Comparison of ENCODE assay signal across 8 cellular contexts in genomic region chr12:89469361-89469760, GRCh38. TPM values are rescaled to one million over a fixed set of nuclear protein-coding genes. Genes with fewer than 3 reads are reported as not detected.
DNase-seq lines count a peak whose midpoint lies in the region; ATAC-seq and TF ChIP-seq lines count a peak whose summit lies in the region.

No MANE protein-coding gene starts in this region.

- DNase-seq in astrocyte of the spinal cord (ENCODE audit: low read depth, low spot score) = peak; percentile 73
- DNase-seq in iPS-NIHi11 (ENCODE audit: low spot score) = no peak
- DNase-seq in hippocampal formation (lab: John Stamatoyannopoulos, UW) = no peak
- no peak for DNase-seq in NCI-H1930 (lab: John Stamatoyannopoulos, UW)
- no peak for DNase-seq in glutamatergic neuron

- H3K9me3 Mint-ChIP-seq in glutamatergic neuron (ENCODE audit: unreplicated experiment) = no peaks in the 10 kb centered on the region

- H3K9ac ChIP-seq in BLaER1 treated with 17β-estradiol and CSF1 and Interleukin-3, amounts not matched to agents 10 nM and 100 nM = peak overlapping the region in 4 of 11 experiments; percentile 11 to 60 (median 44); a peak in 4 of 22 replicates

- no peak overlapping the region for H3K27ac Mint-ChIP-seq in glutamatergic neuron (ENCODE audit: unreplicated experiment)

- H3K9me3 ChIP-seq in BLaER1 treated with 17β-estradiol and CSF1 and Interleukin-3, amounts not matched to agents 10 nM and 100 nM (replicated peaks in 1 of 11) = no peaks in the 10 kb centered on the region

- H3K4me1 ChIP-seq in BLaER1 treated with 17β-estradiol and CSF1 and Interleukin-3, amounts not matched to agents 10 nM and 100 nM = peaks cover 19 to 24% (median 21%) of the 10 kb centered on the region in 10 experiments

- no peak overlapping the region for H3K4me3 Mint-ChIP-seq in glutamatergic neuron (ENCODE audit: unreplicated experiment)

- H3K27ac ChIP-seq in BLaER1 treated with 17β-estradiol and CSF1 and Interleukin-3, amounts not matched to agents 10 nM and 100 nM = peak overlapping the region in 7 of 11 experiments; percentile 1 to 69 (median 46); a peak in 9 of 22 replicates

- TF ChIP-seq CTCF in astrocyte of the spinal cord (IDR thresholded peaks at IDR 0.05; ENCODE audit: low read depth, low read length) (no peak), glutamatergic neuron (IDR thresholded peaks at IDR 0.05; ENCODE audit: partially characterized antibody, unreplicated experiment) (no peak)

- no peaks in the 10 kb centered on the region for H3K4me1 Mint-ChIP-seq in glutamatergic neuron (ENCODE audit: low read depth, unreplicated experiment)

- peak overlapping the region; percentile 54 to 78 (median 72) for H3K4me2 ChIP-seq in BLaER1 treated with 17β-estradiol and CSF1 and Interleukin-3, amounts not matched to agents 10 nM and 100 nM

- no peaks in the 10 kb centered on the region for H3K27me3 ChIP-seq in BLaER1 treated with 17β-estradiol and CSF1 and Interleukin-3, amounts not matched to agents 10 nM and 100 nM

- no peaks in the 10 kb centered on the region for H4K20me1 ChIP-seq in BLaER1 treated with 17β-estradiol and CSF1 and Interleukin-3, amounts not matched to agents 10 nM and 100 nM

- H3K36me3 Mint-ChIP-seq in glutamatergic neuron (ENCODE audit: unreplicated experiment) = no peaks in the 10 kb centered on the region

- H3K27me3 Mint-ChIP-seq in glutamatergic neuron (ENCODE audit: unreplicated experiment) = no peaks in the 10 kb centered on the region

- H3K4me3 ChIP-seq in BLaER1 treated with 17β-estradiol and CSF1 and Interleukin-3, amounts not matched to agents 10 nM and 100 nM = no peak overlapping the region
- H3K4me3 ChIP-seq in astrocyte of the spinal cord (ENCODE audit: low read depth, low read length) = no peak overlapping the region

- in situ Hi-C loops in astrocyte of the spinal cord (cut with HindIII; ENCODE audit: low sequenced_read_pairs) = no loop called here

- ATAC-seq in GM19467 (IDR thresholded peaks at IDR 0.05; ENCODE audit: unreplicated experiment) (peak; percentile 43), HG03442 (IDR thresholded peaks at IDR 0.05; ENCODE audit: unreplicated experiment) (peak; percentile 76)

- peaks cover 4 to 34% (median 11%) of the 10 kb centered on the region in 11 experiments; a peak in 11 of 22 replicates for H3K36me3 ChIP-seq in BLaER1 treated with 17β-estradiol and CSF1 and Interleukin-3, amounts not matched to agents 10 nM and 100 nM

RNA-seq across cellular contexts. Expression of gene GALNT4, which starts 55.2 kb away (rescaled TPM):
- 0.98 TPM for total RNA-seq in glutamatergic neuron (ENCODE audit: unreplicated experiment)

RNA-seq across cellular contexts. Expression of gene POC1B, which starts 56.5 kb away (rescaled TPM):
- total RNA-seq in glutamatergic neuron (ENCODE audit: unreplicated experiment) = 5.7 TPM
